In the genomic region with DNA sequence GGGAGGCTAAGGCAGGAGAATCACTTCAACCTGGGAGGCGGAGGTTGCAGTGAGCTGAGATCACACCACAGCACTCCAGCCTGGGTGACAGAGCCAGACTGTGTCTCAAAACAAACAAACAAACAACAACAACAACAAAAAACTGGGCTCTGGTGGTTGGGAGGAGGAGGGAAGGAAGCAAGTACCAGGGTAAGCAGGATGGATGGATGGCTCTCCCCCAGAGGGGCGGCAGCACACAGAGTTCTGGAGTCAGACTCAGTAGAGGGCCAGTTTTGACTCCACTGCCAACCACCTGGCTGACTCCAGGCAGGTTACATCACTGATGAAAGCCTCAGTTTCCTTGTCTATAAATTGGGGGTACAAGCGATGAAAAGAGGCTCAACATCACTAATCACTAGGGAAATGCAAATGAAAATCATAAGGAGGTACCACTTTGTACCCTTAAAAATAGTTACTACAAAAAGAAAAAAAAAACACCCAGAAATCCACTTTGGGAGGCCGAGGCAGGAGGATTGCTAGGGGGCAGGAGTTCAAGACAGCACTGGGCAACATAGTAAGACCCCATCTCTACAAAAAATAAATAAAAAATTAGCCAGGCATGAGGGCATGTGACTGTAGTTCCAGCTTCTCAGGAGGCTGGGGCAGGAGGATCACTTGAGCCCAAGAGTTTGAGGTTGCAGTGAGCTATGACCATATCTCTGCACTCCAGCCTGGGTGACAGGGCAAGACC, we compare ENCODE assay signal across 16 cellular contexts. TPM values are rescaled to one million over a fixed set of nuclear protein-coding genes. Genes with fewer than 3 reads are reported as not detected.
"Had no signal": no experiment of that assay in that cellular context is flagged by ENCODE, and none has a peak within 500 bp of the region (broad histone marks: within the 10 kb centered on the region; RNA-seq: fewer than 3 reads in every experiment).

No MANE protein-coding gene starts in this region.

- H3K27me3 ChIP-seq: right atrium auricular region, upper lobe of right lung had no signal

- H3K36me3 ChIP-seq: right atrium auricular region, upper lobe of right lung had no signal

- ATAC-seq: activated T-cell treated with anti-CD3 and anti-CD28 coated beads, Interleukin-2, amount 50 U/mL, for 72 hours; naive thymus-derived CD4-positive, alpha-beta T cell; stimulated activated naive CD8-positive, alpha-beta T cell treated with anti-CD3 and anti-CD28 coated beads, Interleukin-15, Interleukin-2, amounts not matched to agents 100 U/mL and 50 U/mL, for 24 hours; upper lobe of right lung had no signal

- H3K27ac ChIP-seq: upper lobe of right lung had no signal

- DNase-seq: activated CD4-positive, alpha-beta T cell treated with anti-CD3 and anti-CD28 coated beads for 1 hour; activated effector memory CD4-positive, alpha-beta T cell treated with Interleukin-2 at 50 U/mL for 16 hours; activated naive CD4-positive, alpha-beta T cell treated with anti-CD3 and anti-CD28 coated beads for 36 hours; activated naive CD8-positive, alpha-beta T cell treated with anti-CD3 and anti-CD28 coated beads, Interleukin-2, amount 10 ng/mL, durations not matched to agents 7 days and 5 days; activated T-cell treated with anti-CD3 and anti-CD28 coated beads, Interleukin-2, amount 50 U/mL, for 72 hours; amniotic stem cell; cerebellar nuclear complex; kidney; naive thymus-derived CD4-positive, alpha-beta T cell; stimulated activated CD4-positive, alpha-beta T cell treated with anti-CD3 and anti-CD28 coated beads, Interleukin-12 subunit alpha, Interleukin-12 subunit beta, amount 100 ng/mL, for 4 hours; stimulated activated CD4-positive, alpha-beta T cell treated with anti-CD3 and anti-CD28 coated beads, Interleukin-4, amount 100 ng/mL, for 4 hours; stimulated activated naive CD8-positive, alpha-beta T cell treated with anti-CD3 and anti-CD28 coated beads, Interleukin-15, Interleukin-2, amounts not matched to agents 100 U/mL and 50 U/mL, for 24 hours; T-helper 1 cell; upper lobe of right lung had no signal

- H3K9me3 ChIP-seq: right atrium auricular region, upper lobe of right lung had no signal

- H3K4me3 ChIP-seq: coronary artery, right atrium auricular region, upper lobe of right lung had no signal

RNA-seq across cellular contexts. Expression of gene PDLIM4, which starts 39.9 kb away (rescaled TPM):
- total RNA-seq: activated naive CD4-positive, alpha-beta T cell treated with anti-CD3 and anti-CD28 coated beads for 36 hours had no signal
